Comparison of ENCODE assay signal across 9 cellular contexts in genomic region chr20:56630506-56631317, GRCh38. TPM values are rescaled to one million over a fixed set of nuclear protein-coding genes. Genes with fewer than 3 reads are reported as not detected.
DNase-seq lines count a peak whose midpoint lies in the region; ATAC-seq and TF ChIP-seq lines count a peak whose summit lies in the region.
"Had no signal": no experiment of that assay in that cellular context is flagged by ENCODE, and none has a peak within 500 bp of the region (broad histone marks: within the 10 kb centered on the region; RNA-seq: fewer than 3 reads in every experiment).

No MANE protein-coding gene starts in this region.

- ATAC-seq in HG03432 (IDR thresholded peaks at IDR 0.05; ENCODE audit: unreplicated experiment) (no peak), HG03280 (IDR thresholded peaks at IDR 0.05; ENCODE audit: unreplicated experiment) (no peak)

- H3K36me3 ChIP-seq in H7 (replicated peaks; ENCODE audit: control insufficient read depth, insufficient read depth, low read length): peaks cover 4% of the 10 kb centered on the region
- no peaks in the 10 kb centered on the region for H3K36me3 ChIP-seq in hepatocyte (replicated peaks; ENCODE audit: insufficient read depth, low read depth)
- H3K36me3 ChIP-seq in subcutaneous abdominal adipose tissue (ENCODE audit: control insufficient read depth in 5 of 5, insufficient read depth in 5 of 5, low read length in 5 of 5): no peaks in the 10 kb centered on the region

- no peaks in the 10 kb centered on the region for H3K79me2 ChIP-seq in hepatocyte

- TF ChIP-seq CTCF in VCaP (conservative IDR thresholded peaks at IDR 0.05): peak; percentile 59
- no peak for TF ChIP-seq CTCF in hepatocyte (IDR thresholded peaks at IDR 0.05; ENCODE audit: poor library complexity)

- no peaks in the 10 kb centered on the region for H3K9me2 ChIP-seq in hepatocyte (replicated peaks; ENCODE audit: insufficient read depth)

- peak; percentile 88 for DNase-seq in H7
- DNase-seq in hepatocyte (ENCODE audit: low spot score): peak; percentile 39
- DNase-seq in stimulated activated CD4-positive, alpha-beta T cell treated with anti-CD3 and anti-CD28 coated beads, Interleukin-2, amount 100 ng/mL, for 24 hours: no peak
- DNase-seq in germinal center (ENCODE audit: low spot score): no peak
- DNase-seq: activated T-cell treated with anti-CD3 and anti-CD28 coated beads for 4 hours had no signal

- H2AFZ ChIP-seq in hepatocyte: peak overlapping the region; percentile 73

- H3K9me3 ChIP-seq in hepatocyte (ENCODE audit: low read depth) (no peaks in the 10 kb centered on the region), subcutaneous abdominal adipose tissue (ENCODE audit: control insufficient read depth in 5 of 5, low read length in 5 of 5) (no peaks in the 10 kb centered on the region)

- no peaks in the 10 kb centered on the region for H4K20me1 ChIP-seq in hepatocyte (ENCODE audit: insufficient read depth, poor library complexity, severe bottlenecking)

- 3% methylated on average over 64 of the region's 82 CpGs for WGBS in hepatocyte (ENCODE audit: low lambda C conversion rate, missing lambda C conversion rate)

- H3K4me1 ChIP-seq in hepatocyte (ENCODE audit: insufficient read depth) (peaks cover 37% of the 10 kb centered on the region), subcutaneous abdominal adipose tissue (ENCODE audit: control insufficient read depth in 5 of 5, insufficient read depth in 5 of 5, low read length in 5 of 5) (peaks cover 1 to 62% (median 46%) of the 10 kb centered on the region in 5 donors)

- H3K27ac ChIP-seq in VCaP: peak overlapping the region; percentile 88
- H3K27ac ChIP-seq in hepatocyte: no peak overlapping the region
- H3K27ac ChIP-seq in subcutaneous abdominal adipose tissue (ENCODE audit: low read depth, low read length): no peak overlapping the region

- H3K4me2 ChIP-seq in hepatocyte: peak overlapping the region; percentile 96

- peak overlapping the region; percentile 90 for H3K4me3 ChIP-seq in H7 (ENCODE audit: insufficient read depth, low read depth, low read length)
- peak overlapping the region; percentile 62 for H3K4me3 ChIP-seq in hepatocyte
- peak overlapping the region in 3 of 5 donors; percentile 50 to 65 (median 50) for H3K4me3 ChIP-seq in subcutaneous abdominal adipose tissue (ENCODE audit: low read depth in 1 of 5, low read length in 5 of 5)

- no peak overlapping the region for H3K9ac ChIP-seq in subcutaneous abdominal adipose tissue (ENCODE audit: low read length in 5 of 5)

- H3K27me3 ChIP-seq in H7 (ENCODE audit: control insufficient read depth, insufficient read depth, low read length): peaks cover 39% of the 10 kb centered on the region
- peaks cover 98% of the 10 kb centered on the region for H3K27me3 ChIP-seq in hepatocyte
- H3K27me3 ChIP-seq in subcutaneous abdominal adipose tissue (ENCODE audit: control insufficient read depth in 5 of 5, insufficient read depth in 4 of 5, low read length in 5 of 5): peaks cover 60 to 80% (median 65%) of the 10 kb centered on the region in 5 donors

RNA-seq across cellular contexts. Expression of gene TFAP2C, which starts 1.6 kb away (rescaled TPM):
- total RNA-seq in H7 (2014; rRNA removed; shearing (Covaris generic)): 23.6 and 38.4 TPM in 2 replicates
- 0.88 and 1.7 TPM in 2 replicates for total RNA-seq in hepatocyte
- 3.2 and 3.7 TPM in 2 replicates for polyA plus RNA-seq in hepatocyte

Comparison
In these comparisons a context has a peak if more than half of its experiments do, and no peak if none do; other contexts are left out.
1. DNase-seq: peak in H7 (single experiment) and hepatocyte (single experiment); none in stimulated activated CD4-positive, alpha-beta T cell treated with anti-CD3 and anti-CD28 coated beads, Interleukin-2, amount 100 ng/mL, for 24 hours (0 of 2) and germinal center (single experiment).
2. Peak in every context shown above with its lines, with median percentiles within 50 percentile points of each other: H3K4me3 ChIP-seq.